Comparison of ENCODE assay signal across 23 cellular contexts in the genomic region with DNA sequence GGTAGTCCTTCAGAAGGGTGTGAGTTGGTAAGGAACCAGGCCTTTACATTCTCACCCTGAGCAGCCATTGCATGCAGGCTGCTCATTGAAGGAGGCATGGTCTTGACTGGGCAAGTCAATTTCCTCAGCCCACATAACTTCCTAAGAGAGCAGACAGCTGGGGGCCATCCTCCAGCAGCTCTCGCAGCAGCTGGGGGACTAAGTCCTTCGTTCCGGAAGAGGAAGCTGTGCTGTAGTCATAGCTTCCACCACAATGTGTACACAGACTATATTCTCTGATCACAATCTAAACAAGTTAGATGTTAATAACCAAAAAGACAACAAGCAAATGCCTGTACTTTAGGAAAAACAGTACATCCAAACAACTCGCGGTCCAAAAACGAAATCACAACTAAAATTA. TPM values are rescaled to one million over a fixed set of nuclear protein-coding genes. Genes with fewer than 3 reads are reported as not detected.
DNase-seq lines count a peak whose midpoint lies in the region; ATAC-seq, FAIRE-seq and TF ChIP-seq lines count a peak whose summit lies in the region.
"Had no signal": no experiment of that assay in that cellular context is flagged by ENCODE, and none has a peak within 500 bp of the region (broad histone marks: within the 10 kb centered on the region; RNA-seq: fewer than 3 reads in every experiment).

No MANE protein-coding gene starts in this region.

- H3K36me3 Mint-ChIP-seq in activated naive CD8-positive, alpha-beta T cell treated with anti-CD3 and anti-CD28 coated beads, Interleukin-2, amount 10 ng/mL, durations not matched to agents 7 days and 5 days: no peaks in the 10 kb centered on the region
- no peaks in the 10 kb centered on the region for H3K36me3 Mint-ChIP-seq in activated naive CD8-positive, alpha-beta T cell treated with anti-CD3 and anti-CD28 coated beads, Interleukin-2, amount 50 U/mL, for 24 hours (ENCODE audit: low read depth)
- no peaks in the 10 kb centered on the region for H3K36me3 Mint-ChIP-seq in stimulated activated effector memory CD8-positive, alpha-beta T cell treated with anti-CD3 and anti-CD28 coated beads, Interleukin-12 subunit alpha, Interleukin-12 subunit beta, amount 100 ng/mL, for 72 hours
- H3K36me3 Mint-ChIP-seq: activated naive CD8-positive, alpha-beta T cell treated with anti-CD3 and anti-CD28 coated beads for 36 hours had no signal

- H3K9ac ChIP-seq in GM12878 (ENCODE audit: control insufficient read depth, insufficient read depth, low read length): no peak overlapping the region
- H3K9ac ChIP-seq: SK-N-SH had no signal

- no peak overlapping the region for H2AFZ ChIP-seq in GM12878 (ENCODE audit: control insufficient read depth, low read depth, low read length)

- H3K9me3 ChIP-seq in GM12878 (replicated peaks; ENCODE audit: control insufficient read depth, insufficient read depth, low read length): no peaks in the 10 kb centered on the region
- H3K9me3 ChIP-seq: neutrophil, SK-N-SH, tibial nerve had no signal

- FAIRE-seq in GM12878 (lab: Jason Lieb, UNC): peak; percentile 80
- FAIRE-seq: islet of Langerhans had no signal

- ATAC-seq in activated naive CD8-positive, alpha-beta T cell treated with anti-CD3 and anti-CD28 coated beads, Interleukin-2, amount 10 ng/mL, durations not matched to agents 7 days and 5 days (ENCODE audit: low read depth): peak; percentile 40
- no peak for ATAC-seq in activated naive CD8-positive, alpha-beta T cell treated with anti-CD3 and anti-CD28 coated beads, Interleukin-2, amount 50 U/mL, for 24 hours
- ATAC-seq in GM12878: no peak
- ATAC-seq in stimulated activated effector memory CD8-positive, alpha-beta T cell treated with anti-CD3 and anti-CD28 coated beads, Interleukin-12 subunit alpha, Interleukin-12 subunit beta, amount 100 ng/mL, for 72 hours: peak; percentile 55
- ATAC-seq in GM18498 (IDR thresholded peaks at IDR 0.05; ENCODE audit: unreplicated experiment): no peak
- ATAC-seq: sciatic nerve had no signal

- TF ChIP-seq RAD21 in GM12878 (IDR thresholded peaks at IDR 0.05; ENCODE audit: insufficient read depth, low read depth, low read length): no peak

- no peak for TF ChIP-seq CTCF in GM12878 (IDR thresholded peaks at IDR 0.05 in 2 of 3, conservative IDR thresholded peaks at IDR 0.05 in 1 of 3; ENCODE audit: control insufficient read depth in 2 of 3, extremely low read depth in 1 of 3, insufficient read depth in 1 of 3, low read depth in 3 of 3, low read length in 3 of 3)

- no peak overlapping the region for H3K4me3 Mint-ChIP-seq in activated naive CD8-positive, alpha-beta T cell treated with anti-CD3 and anti-CD28 coated beads, Interleukin-2, amount 10 ng/mL, durations not matched to agents 7 days and 5 days
- H3K4me3 Mint-ChIP-seq in activated naive CD8-positive, alpha-beta T cell treated with anti-CD3 and anti-CD28 coated beads, Interleukin-2, amount 50 U/mL, for 24 hours: no peak overlapping the region
- H3K4me3 Mint-ChIP-seq in stimulated activated effector memory CD8-positive, alpha-beta T cell treated with anti-CD3 and anti-CD28 coated beads, Interleukin-12 subunit alpha, Interleukin-12 subunit beta, amount 100 ng/mL, for 72 hours: no peak overlapping the region
- H3K4me3 Mint-ChIP-seq: activated B cell treated with CpG ODN at 0.5 μM for 24 hours; activated naive CD8-positive, alpha-beta T cell treated with anti-CD3 and anti-CD28 coated beads for 36 hours; IgD-negative memory B cell had no signal

- peak overlapping the region; percentile 28 for H3K4me2 ChIP-seq in GM12878 (ENCODE audit: control insufficient read depth, insufficient read depth)
- H3K4me2 ChIP-seq: SK-N-SH had no signal

- no peak overlapping the region for H3K27ac Mint-ChIP-seq in activated naive CD8-positive, alpha-beta T cell treated with anti-CD3 and anti-CD28 coated beads, Interleukin-2, amount 10 ng/mL, durations not matched to agents 7 days and 5 days
- H3K27ac Mint-ChIP-seq in activated naive CD8-positive, alpha-beta T cell treated with anti-CD3 and anti-CD28 coated beads, Interleukin-2, amount 50 U/mL, for 24 hours: no peak overlapping the region
- no peak overlapping the region for H3K27ac Mint-ChIP-seq in stimulated activated effector memory CD8-positive, alpha-beta T cell treated with anti-CD3 and anti-CD28 coated beads, Interleukin-12 subunit alpha, Interleukin-12 subunit beta, amount 100 ng/mL, for 72 hours
- H3K27ac Mint-ChIP-seq: activated B cell treated with CpG ODN at 0.5 μM for 24 hours; activated naive CD8-positive, alpha-beta T cell treated with anti-CD3 and anti-CD28 coated beads for 36 hours; IgD-negative memory B cell had no signal

- no TSS peak for BruUV-seq in GM12878 (replicated peaks; lab: Mats Ljungman, UMichigan)

- no peak for TF ChIP-seq POLR2A in GM12878 (IDR thresholded peaks at IDR 0.05; ENCODE audit: low read depth, low read length)

- no peaks in the 10 kb centered on the region for H3K9me3 Mint-ChIP-seq in activated naive CD8-positive, alpha-beta T cell treated with anti-CD3 and anti-CD28 coated beads, Interleukin-2, amount 10 ng/mL, durations not matched to agents 7 days and 5 days
- H3K9me3 Mint-ChIP-seq in activated naive CD8-positive, alpha-beta T cell treated with anti-CD3 and anti-CD28 coated beads, Interleukin-2, amount 50 U/mL, for 24 hours: no peaks in the 10 kb centered on the region
- no peaks in the 10 kb centered on the region for H3K9me3 Mint-ChIP-seq in stimulated activated effector memory CD8-positive, alpha-beta T cell treated with anti-CD3 and anti-CD28 coated beads, Interleukin-12 subunit alpha, Interleukin-12 subunit beta, amount 100 ng/mL, for 72 hours
- H3K9me3 Mint-ChIP-seq: activated B cell treated with CpG ODN at 0.5 μM for 24 hours; activated naive CD8-positive, alpha-beta T cell treated with anti-CD3 and anti-CD28 coated beads for 36 hours; IgD-negative memory B cell had no signal

- peaks cover 28% of the 10 kb centered on the region for H3K4me1 Mint-ChIP-seq in activated naive CD8-positive, alpha-beta T cell treated with anti-CD3 and anti-CD28 coated beads, Interleukin-2, amount 10 ng/mL, durations not matched to agents 7 days and 5 days
- H3K4me1 Mint-ChIP-seq in activated naive CD8-positive, alpha-beta T cell treated with anti-CD3 and anti-CD28 coated beads, Interleukin-2, amount 50 U/mL, for 24 hours: peaks cover 25% of the 10 kb centered on the region
- H3K4me1 Mint-ChIP-seq in stimulated activated effector memory CD8-positive, alpha-beta T cell treated with anti-CD3 and anti-CD28 coated beads, Interleukin-12 subunit alpha, Interleukin-12 subunit beta, amount 100 ng/mL, for 72 hours: peaks cover 29% of the 10 kb centered on the region

- RAD21 ChIA-PET in GM12878 (lab: Charles Lee; ENCODE audit: unreplicated experiment): interaction anchor here (0.7 to 2.8 kb wide), 2 partner anchors 108 to 109 kb away, joined by 3 to 10 read pairs; no protein-coding TSS in a partner anchor

- H3K79me2 ChIP-seq in GM12878 (ENCODE audit: control insufficient read depth, insufficient read depth, low read length): no peaks in the 10 kb centered on the region

- H3K36me3 ChIP-seq in GM12878 (ENCODE audit: control insufficient read depth in 2 of 2, insufficient read depth in 2 of 2, low read length in 1 of 2): no peaks in the 10 kb centered on the region
- H3K36me3 ChIP-seq: cardiac muscle cell, neutrophil, tibial nerve had no signal

- H3K27ac ChIP-seq in GM12878 (ENCODE audit: control insufficient read depth, insufficient read depth): no peak overlapping the region
- H3K27ac ChIP-seq: cardiac muscle cell, neutrophil, tibial nerve had no signal

- no peak for TF ChIP-seq EP300 in GM12878 (IDR thresholded peaks at IDR 0.05; ENCODE audit: borderline replicate concordance in 1 of 2, control insufficient read depth in 1 of 2, low read depth in 2 of 2, low read length in 2 of 2)

- H3K27me3 Mint-ChIP-seq in activated naive CD8-positive, alpha-beta T cell treated with anti-CD3 and anti-CD28 coated beads, Interleukin-2, amount 10 ng/mL, durations not matched to agents 7 days and 5 days: peaks cover 63% of the 10 kb centered on the region
- peaks cover 45% of the 10 kb centered on the region for H3K27me3 Mint-ChIP-seq in activated naive CD8-positive, alpha-beta T cell treated with anti-CD3 and anti-CD28 coated beads, Interleukin-2, amount 50 U/mL, for 24 hours

- no peak overlapping the region for H3K4me3 ChIP-seq in GM12878
- H3K4me3 ChIP-seq: cardiac muscle cell, tibial nerve had no signal

- POLR2A ChIA-PET in activated naive CD8-positive, alpha-beta T cell treated with anti-CD3 and anti-CD28 coated beads, Interleukin-2, amount 10 ng/mL, durations not matched to agents 7 days and 5 days (lab: Charles Lee): no interaction called here
- POLR2A ChIA-PET in GM12878 (lab: Charles Lee): no interaction called here

- peaks cover 0 to 1% of the 10 kb centered on the region in 2 experiments; a peak in 2 of 4 replicates for H3K27me3 ChIP-seq in GM12878 (replicated peaks in 1 of 2; ENCODE audit: control insufficient read depth in 2 of 2, insufficient read depth in 2 of 2, low read length in 1 of 2)

- intact Hi-C loops in GM12878 (cut with micrococcal nuclease; ENCODE audit: unreplicated experiment): no loop called here

- in situ Hi-C loops in GM12878 (cut with MboI): loop anchor here (5.0 kb wide), 2 partner anchors 104 to 149 kb away; no protein-coding TSS in a partner anchor

- no peak for DNase-seq in activated naive CD8-positive, alpha-beta T cell treated with anti-CD3 and anti-CD28 coated beads, Interleukin-2, amount 10 ng/mL, durations not matched to agents 7 days and 5 days
- no peak for DNase-seq in activated naive CD8-positive, alpha-beta T cell treated with anti-CD3 and anti-CD28 coated beads, Interleukin-2, amount 50 U/mL, for 24 hours
- DNase-seq in MV-4-11 (lab: John Stamatoyannopoulos, UW): peak; percentile 89
- DNase-seq in GM12878 (ENCODE audit: low read depth, low spot score): no peak
- no peak for DNase-seq in stimulated activated effector memory CD8-positive, alpha-beta T cell treated with anti-CD3 and anti-CD28 coated beads, Interleukin-12 subunit alpha, Interleukin-12 subunit beta, amount 100 ng/mL, for 72 hours (ENCODE audit: low spot score in 2 of 2)
- no peak for DNase-seq in DMS79 treated with DMSO at 0.1 percent for 48 hours (lab: John Stamatoyannopoulos, UW)
- no peak for DNase-seq in cerebellar cortex (ENCODE audit: low spot score)
- DNase-seq: activated B cell treated with CpG ODN at 0.5 μM for 24 hours; activated CD8-positive, alpha-beta memory T cell treated with anti-CD3 and anti-CD28 coated beads, Interleukin-2, amount 50 U/mL, for 48 hours; activated naive CD8-positive, alpha-beta T cell treated with anti-CD3 and anti-CD28 coated beads for 36 hours; foreskin melanocyte; HCEC 1CT; NCI-H1436 treated with DMSO at 0.1 percent for 48 hours; NCI-H345; SK-N-SH had no signal

- H3K4me1 ChIP-seq in GM12878 (ENCODE audit: control insufficient read depth, insufficient read depth, low read length): peaks cover 24% of the 10 kb centered on the region

- no peaks in the 10 kb centered on the region for H4K20me1 ChIP-seq in GM12878 (ENCODE audit: control insufficient read depth, insufficient read depth)

- WGBS in GM12878 (ENCODE audit: insufficient coverage, insufficient replicate concordance, low lambda C conversion rate, missing lambda C conversion rate): 14% methylated on average over 6 of the region's 6 CpGs

- CTCF ChIA-PET in GM12878 (lab: Yijun Ruan, JAX): interaction anchor here (1.6 to 8.7 kb wide), 2 partner anchors 13 to 106 kb away, joined by 3 to 72 read pairs; no protein-coding TSS in a partner anchor

- SMC1A ChIA-PET in GM12878 (lab: Charles Lee; ENCODE audit: uncharacterized antibody, unreplicated experiment): interaction anchor here (1.2 to 2.6 kb wide), 2 partner anchors 108 to 112 kb away, joined by 3 to 9 read pairs; no protein-coding TSS in a partner anchor

RNA-seq across cellular contexts. Expression of gene MPPED1, which starts 30.1 kb away (rescaled TPM):
- not detected for total RNA-seq in activated naive CD8-positive, alpha-beta T cell treated with anti-CD3 and anti-CD28 coated beads, Interleukin-2, amount 10 ng/mL, durations not matched to agents 7 days and 5 days
- total RNA-seq in GM12878 (2013; cell fraction: nucleolus; rRNA removed): not detected in 2 replicates
- total RNA-seq in GM12878 (2014; rRNA removed): 0.11 TPM in 1 of 2 replicates, not detected in the other
- not detected in 2 replicates for total RNA-seq in GM12878 (2014; rRNA removed; fragmentation: Illumina TruSeq; extraction: Trizol)
- total RNA-seq in GM12878 (2021): not detected in 2 replicates
- polyA plus RNA-seq in GM12878 (2011; ENCODE audit: low read depth): not detected
- not detected in 2 replicates for polyA plus RNA-seq in GM12878 (2011; rRNA removed)
- not detected in 2 replicates for polyA plus RNA-seq in GM12878 (2011; cell fraction: cytosol; rRNA removed)
- polyA plus RNA-seq in GM12878 (2011; cell fraction: nucleus; rRNA removed): not detected in 2 replicates
- not detected in 2 replicates for polyA plus RNA-seq in GM12878 (2012)
- polyA plus RNA-seq in GM12878 (2014; fragmentation: Illumina TruSeq; extraction: Trizol): not detected in 2 replicates
- not detected for polyA plus RNA-seq in GM12878 (2014; fragmentation: Nextera tagmentation; extraction: Ambion mirVana)
- polyA plus RNA-seq in GM12878 (2014; rRNA removed): not detected in 2 replicates
- polyA plus RNA-seq in GM12878 (2016; fragmentation: Nextera tagmentation; extraction: Ambion mirVana): not detected
- not detected in 2 replicates for polyA minus RNA-seq in GM12878 (2011; rRNA and poly(A)+ RNA removed)
- polyA minus RNA-seq in GM12878 (2011; cell fraction: cytosol; rRNA and poly(A)+ RNA removed): not detected in 2 replicates
- polyA minus RNA-seq in GM12878 (2011; cell fraction: nucleus; rRNA and poly(A)+ RNA removed): not detected in 2 replicates
- total RNA-seq: activated B cell treated with CpG ODN at 0.5 μM for 24 hours; activated naive CD8-positive, alpha-beta T cell treated with anti-CD3 and anti-CD28 coated beads for 36 hours; OCI-LY7 had no signal
- polyA plus RNA-seq: cardiac muscle cell, IgD-negative memory B cell had no signal

RNA-seq across cellular contexts. Expression of gene SCUBE1, which starts 38.5 kb away (rescaled TPM):
- total RNA-seq in activated naive CD8-positive, alpha-beta T cell treated with anti-CD3 and anti-CD28 coated beads, Interleukin-2, amount 10 ng/mL, durations not matched to agents 7 days and 5 days: under 1 TPM; 0.03 to 0.20 TPM
- not detected in 2 replicates for total RNA-seq in GM12878 (2013; cell fraction: nucleolus; rRNA removed)
- total RNA-seq in GM12878 (2014; rRNA removed) (not detected in 2 replicates), GM12878 (2014; rRNA removed; fragmentation: Illumina TruSeq; extraction: Trizol) (not detected in 2 replicates), GM12878 (2021) (not detected in 2 replicates)
- polyA plus RNA-seq in GM12878 (2011; ENCODE audit: low read depth): not detected
- polyA plus RNA-seq in GM12878 (2011; rRNA removed) (not detected in 2 replicates), GM12878 (2014; fragmentation: Illumina TruSeq; extraction: Trizol) (not detected in 2 replicates), GM12878 (2014; fragmentation: Nextera tagmentation; extraction: Ambion mirVana) (not detected), GM12878 (2014; rRNA removed) (0.01 TPM in 1 of 2 replicates, not detected in the other), GM12878 (2016; fragmentation: Nextera tagmentation; extraction: Ambion mirVana) (not detected)
- polyA plus RNA-seq in GM12878 (2011; cell fraction: cytosol; rRNA removed): not detected in 2 replicates
- 0.01 and 0.23 TPM in 2 replicates for polyA plus RNA-seq in GM12878 (2011; cell fraction: nucleus; rRNA removed)
- polyA plus RNA-seq in GM12878 (2012): not detected in 2 replicates
- polyA minus RNA-seq in GM12878 (2011; rRNA and poly(A)+ RNA removed): not detected in 2 replicates
- not detected in 2 replicates for polyA minus RNA-seq in GM12878 (2011; cell fraction: cytosol; rRNA and poly(A)+ RNA removed)
- not detected in 2 replicates for polyA minus RNA-seq in GM12878 (2011; cell fraction: nucleus; rRNA and poly(A)+ RNA removed)
- total RNA-seq: activated B cell treated with CpG ODN at 0.5 μM for 24 hours, OCI-LY7 had no signal
- polyA plus RNA-seq: IgD-negative memory B cell had no signal

Comparison
In these comparisons a context has a peak if more than half of its experiments do, and no peak if none do; other contexts are left out.
1. ATAC-seq: peak in activated naive CD8-positive, alpha-beta T cell treated with anti-CD3 and anti-CD28 coated beads, Interleukin-2, amount 10 ng/mL, durations not matched to agents 7 days and 5 days (single experiment) and stimulated activated effector memory CD8-positive, alpha-beta T cell treated with anti-CD3 and anti-CD28 coated beads, Interleukin-12 subunit alpha, Interleukin-12 subunit beta, amount 100 ng/mL, for 72 hours (single experiment); none in activated naive CD8-positive, alpha-beta T cell treated with anti-CD3 and anti-CD28 coated beads, Interleukin-2, amount 50 U/mL, for 24 hours (single experiment), GM12878 (single experiment) and GM18498 (single experiment).